In genomic region chr13:25375727-25376358, GRCh38 we compare ENCODE assay signal across 9 cellular contexts. TPM values are rescaled to one million over a fixed set of nuclear protein-coding genes. Genes with fewer than 3 reads are reported as not detected.
DNase-seq lines count a peak whose midpoint lies in the region; ATAC-seq, FAIRE-seq and TF ChIP-seq lines count a peak whose summit lies in the region.
"Had no signal": no experiment of that assay in that cellular context is flagged by ENCODE, and none has a peak within 500 bp of the region (broad histone marks: within the 10 kb centered on the region; RNA-seq: fewer than 3 reads in every experiment).

No MANE protein-coding gene starts in this region.

- peaks cover 59% of the 10 kb centered on the region for H3K27me3 Mint-ChIP-seq in activated CD8-positive, alpha-beta memory T cell treated with anti-CD3 and anti-CD28 coated beads, Interleukin-2, amount 10 ng/mL, durations not matched to agents 7 days and 5 days

- no peaks in the 10 kb centered on the region for H3K9me2 ChIP-seq in PC-9 (ENCODE audit: insufficient read depth)

- H3K27ac ChIP-seq in PC-9 = no peak overlapping the region
- H3K27ac ChIP-seq in lung (ENCODE audit: low read depth in 1 of 2, low read length in 1 of 2) = no peak overlapping the region

- H4K20me1 ChIP-seq in PC-9 (ENCODE audit: insufficient read depth) = no peaks in the 10 kb centered on the region

- H3K36me3 Mint-ChIP-seq in activated CD8-positive, alpha-beta memory T cell treated with anti-CD3 and anti-CD28 coated beads, Interleukin-2, amount 10 ng/mL, durations not matched to agents 7 days and 5 days = no peaks in the 10 kb centered on the region
- H3K36me3 Mint-ChIP-seq: activated naive CD8-positive, alpha-beta T cell had no signal

- no peak overlapping the region for H3K27ac Mint-ChIP-seq in activated CD8-positive, alpha-beta memory T cell treated with anti-CD3 and anti-CD28 coated beads, Interleukin-2, amount 10 ng/mL, durations not matched to agents 7 days and 5 days
- H3K27ac Mint-ChIP-seq: activated naive CD8-positive, alpha-beta T cell had no signal

- H3K4me1 Mint-ChIP-seq in activated CD8-positive, alpha-beta memory T cell treated with anti-CD3 and anti-CD28 coated beads, Interleukin-2, amount 10 ng/mL, durations not matched to agents 7 days and 5 days = peaks cover 16% of the 10 kb centered on the region

- BruUV-seq in PC-9 (replicated peaks; lab: Mats Ljungman, UMichigan) = no TSS peak

- no peaks in the 10 kb centered on the region for H3K79me2 ChIP-seq in PC-9 (ENCODE audit: low read depth)

- FAIRE-seq in bronchial epithelial cell (lab: Jason Lieb, UNC) (no peak), urothelium cell line (lab: Jason Lieb, UNC) (no peak)

- ATAC-seq in activated CD8-positive, alpha-beta memory T cell treated with anti-CD3 and anti-CD28 coated beads, Interleukin-2, amount 10 ng/mL, durations not matched to agents 7 days and 5 days = peak; percentile 38
- peak; percentile 43 for ATAC-seq in lung (ENCODE audit: insufficient read depth, low FRiP score)
- no peak for ATAC-seq in GM18870 (IDR thresholded peaks at IDR 0.05; ENCODE audit: unreplicated experiment)

- no peaks in the 10 kb centered on the region for H3K9me3 Mint-ChIP-seq in activated CD8-positive, alpha-beta memory T cell treated with anti-CD3 and anti-CD28 coated beads, Interleukin-2, amount 10 ng/mL, durations not matched to agents 7 days and 5 days (ENCODE audit: low read depth)

- no peaks in the 10 kb centered on the region for H3F3A ChIP-seq in PC-9 (ENCODE audit: insufficient read depth, low read depth)

- no peaks in the 10 kb centered on the region for H3K4me1 ChIP-seq in PC-9 (replicated peaks; ENCODE audit: insufficient read depth)
- H3K4me1 ChIP-seq in lung (ENCODE audit: control insufficient read depth in 2 of 2, insufficient read depth in 2 of 2, low read length in 2 of 2) = peaks cover 0 to 11% of the 10 kb centered on the region in 2 donors

- no peak overlapping the region for H3K4me2 ChIP-seq in PC-9

- H3K4me3 ChIP-seq in PC-9 = no peak overlapping the region
- no peak overlapping the region for H3K4me3 ChIP-seq in bronchial epithelial cell (ENCODE audit: low read depth, low read length)
- H3K4me3 ChIP-seq in lung = no peak overlapping the region

- WGBS in lung, 2 donors = 28 to 37% methylated on average over 9 of the region's 9 CpGs

- no peaks in the 10 kb centered on the region for H3K9me3 ChIP-seq in PC-9 (ENCODE audit: insufficient read depth, low read depth)
- H3K9me3 ChIP-seq in lung (ENCODE audit: control insufficient read depth in 2 of 2, insufficient read depth in 1 of 2, low read length in 1 of 2) = peaks cover 0 to 6% of the 10 kb centered on the region in 2 donors

- no peak overlapping the region for H2AFZ ChIP-seq in PC-9

- POLR2A ChIA-PET in PC-9 (lab: Charles Lee; ENCODE audit: unreplicated experiment) = no interaction called here

- intact Hi-C loops in PC-9 (cut with micrococcal nuclease; ENCODE audit: unreplicated experiment) = loop anchor here (5.0 to 10.0 kb wide), 3 partner anchors 144 to 371 kb away; no protein-coding TSS in a partner anchor

- peaks cover 51% of the 10 kb centered on the region; the same call in 1 of the 2 replicates for H3K27me3 ChIP-seq in PC-9 (ENCODE audit: insufficient read depth, low read depth)
- peaks cover 18% of the 10 kb centered on the region for H3K27me3 ChIP-seq in bronchial epithelial cell (ENCODE audit: control insufficient read depth, insufficient read depth, low read length)
- peaks cover 8% of the 10 kb centered on the region for H3K27me3 ChIP-seq in lung (ENCODE audit: control insufficient read depth, insufficient read depth)

- CTCF ChIA-PET in activated CD8-positive, alpha-beta memory T cell treated with anti-CD3 and anti-CD28 coated beads, Interleukin-2, amount 10 ng/mL, durations not matched to agents 7 days and 5 days (lab: Charles Lee) = interaction anchor here (0.6 to 2.2 kb wide), 12 partner anchors 9 to 867 kb away, joined by 3 to 10 read pairs (median 4); no protein-coding TSS in a partner anchor
- CTCF ChIA-PET in PC-9 (lab: Charles Lee) = interaction anchor here (0.7 kb wide), 2 partner anchors 806 to 1136 kb away, joined by 4 read pairs; no protein-coding TSS in a partner anchor

- H3K36me3 ChIP-seq in PC-9 (ENCODE audit: low read depth) = no peaks in the 10 kb centered on the region
- no peaks in the 10 kb centered on the region for H3K36me3 ChIP-seq in bronchial epithelial cell (ENCODE audit: control insufficient read depth, insufficient read depth, low read length)
- no peaks in the 10 kb centered on the region for H3K36me3 ChIP-seq in lung (ENCODE audit: control insufficient read depth in 2 of 2, insufficient read depth in 2 of 2, low read length in 2 of 2)

- H3K4me3 Mint-ChIP-seq in activated CD8-positive, alpha-beta memory T cell treated with anti-CD3 and anti-CD28 coated beads, Interleukin-2, amount 10 ng/mL, durations not matched to agents 7 days and 5 days = no peak overlapping the region
- H3K4me3 Mint-ChIP-seq: activated naive CD8-positive, alpha-beta T cell had no signal

- TF ChIP-seq CTCF in PC-9 (conservative IDR thresholded peaks at IDR 0.05) (peak; percentile 92), bronchial epithelial cell (IDR thresholded peaks at IDR 0.05; ENCODE audit: insufficient read depth, low read length, severe bottlenecking) (peak; percentile 58), lung (IDR thresholded peaks at IDR 0.05; ENCODE audit: control extremely low read depth, extremely low read depth) (peak; percentile 31)

- no peak for DNase-seq in activated CD8-positive, alpha-beta memory T cell treated with anti-CD3 and anti-CD28 coated beads, Interleukin-2, amount 10 ng/mL, durations not matched to agents 7 days and 5 days
- DNase-seq in activated CD8-positive, alpha-beta memory T cell treated with anti-CD3 and anti-CD28 coated beads, Interleukin-2, amount 50 U/mL, for 48 hours = no peak
- DNase-seq in HT-29 (ENCODE audit: low spot score) (peak; percentile 87), PC-9 (peak in 1 of 2 experiments; percentile 18), bronchial epithelial cell (ENCODE audit: low read depth) (peak; percentile 30), lung (ENCODE audit: low spot score) (peak; percentile 33), urothelium cell line (ENCODE audit: low spot score) (peak; percentile 43)

RNA-seq across cellular contexts. Expression of gene ATP8A2, which starts 4.1 kb away (rescaled TPM):
- under 1 TPM; 0.28 to 0.32 TPM for total RNA-seq in activated CD8-positive, alpha-beta memory T cell treated with anti-CD3 and anti-CD28 coated beads, Interleukin-2, amount 10 ng/mL, durations not matched to agents 7 days and 5 days
- not detected in 2 replicates for total RNA-seq in HT-29 (2014; rRNA removed; shearing (Covaris generic))
- total RNA-seq in PC-9 (2021) (not detected in 2 replicates), bronchial epithelial cell (not detected in 2 replicates), lung (1 to 10 TPM; 1.9 to 2.7 TPM)
- under 1 TPM; 0.31 to 0.33 TPM for polyA plus RNA-seq in lung

Comparison
In these comparisons a context has a peak if more than half of its experiments do, and no peak if none do; other contexts are left out.
1. DNase-seq: peak in HT-29 (single experiment), bronchial epithelial cell (single experiment), lung (single experiment) and urothelium cell line (single experiment); none in activated CD8-positive, alpha-beta memory T cell treated with anti-CD3 and anti-CD28 coated beads, Interleukin-2, amount 10 ng/mL, durations not matched to agents 7 days and 5 days (single experiment) and activated CD8-positive, alpha-beta memory T cell treated with anti-CD3 and anti-CD28 coated beads, Interleukin-2, amount 50 U/mL, for 48 hours (single experiment).
2. CTCF ChIP-seq: peak in every context shown above with its lines; median percentile 92 in PC-9; 58 in bronchial epithelial cell; 31 in lung.